Comparison of ENCODE assay signal across 16 cellular contexts in genomic region chr7:137998250-137998649, GRCh38. TPM values are rescaled to one million over a fixed set of nuclear protein-coding genes. Genes with fewer than 3 reads are reported as not detected.
A peak's percentile ranks its signal among the peaks of the same experiment; 100 is the strongest.
DNase-seq lines count a peak whose midpoint lies in the region; ATAC-seq and TF ChIP-seq lines count a peak whose summit lies in the region.
"Had no signal": no experiment of that assay in that cellular context is flagged by ENCODE, and none has a peak within 500 bp of the region (broad histone marks: within the 10 kb centered on the region; RNA-seq: fewer than 3 reads in every experiment).

No MANE protein-coding gene starts in this region.

- in situ Hi-C loops in mammary epithelial cell (cut with MboI; ENCODE audit: low sequenced_read_pairs in 2 of 2): no loop called here

- H3K9me2 ChIP-seq in GM23338 (ENCODE audit: insufficient read depth): no peaks in the 10 kb centered on the region

- H4K20me1 ChIP-seq in mammary epithelial cell (ENCODE audit: insufficient read depth, low read length): no peaks in the 10 kb centered on the region
- H4K20me1 ChIP-seq in GM23338 (replicated peaks; ENCODE audit: insufficient read depth): peaks cover 4% of the 10 kb centered on the region; the same call in 1 of the 2 replicates

- no peak overlapping the region for H3K9ac ChIP-seq in mammary epithelial cell (ENCODE audit: insufficient read depth, low read length)
- H3K9ac ChIP-seq in muscle layer of colon (ENCODE audit: low read length): no peak overlapping the region

- dilution Hi-C loops in mammary epithelial cell (cut with HindIII; ENCODE audit: low sequenced_read_pairs): loop anchor here (5.0 kb wide), 1 partner anchor 66 kb away; no protein-coding TSS in a partner anchor

- no peak overlapping the region for H3K4me3 Mint-ChIP-seq in GM23338
- H3K4me3 Mint-ChIP-seq: natural killer cell treated with Interleukin-12 subunit alpha and Interleukin-12 subunit beta and Interleukin-15 and Interleukin-18, amount 100 ng/mL, for 72 hours had no signal

- H3K4me1 ChIP-seq in right atrium auricular region (peaks cover 0 to 73% of the 10 kb centered on the region in 2 donors), mammary epithelial cell (ENCODE audit: insufficient read depth, low read length) (peaks cover 25% of the 10 kb centered on the region), muscle layer of colon (ENCODE audit: insufficient read depth, low read length) (peaks cover 55% of the 10 kb centered on the region), aorta (ENCODE audit: control insufficient read depth in 1 of 2, insufficient read depth in 2 of 2, low read length in 2 of 2) (peaks cover 0 to 11% of the 10 kb centered on the region in 2 donors), GM23338 (ENCODE audit: insufficient read depth) (peaks cover 28% of the 10 kb centered on the region; the same call in 1 of the 2 replicates)

- no peak for TF ChIP-seq CTCF in right atrium auricular region (IDR thresholded peaks at IDR 0.05)
- no peak for TF ChIP-seq CTCF in mammary epithelial cell (conservative IDR thresholded peaks at IDR 0.05 in 1 of 2, IDR thresholded peaks at IDR 0.05 in 1 of 2; ENCODE audit: extremely low read depth in 1 of 2, insufficient read depth in 1 of 2, low read depth in 1 of 2, low read length in 2 of 2)
- no peak for TF ChIP-seq CTCF in WERI-Rb-1 (IDR thresholded peaks at IDR 0.05; ENCODE audit: low read depth, low read length)
- TF ChIP-seq CTCF in GM23338 (conservative IDR thresholded peaks at IDR 0.05; ENCODE audit: low read depth in 2 of 2): no peak

- H3K79me2 ChIP-seq in mammary epithelial cell (ENCODE audit: insufficient read depth, low read length): peaks cover 84% of the 10 kb centered on the region
- peaks cover 84% of the 10 kb centered on the region for H3K79me2 ChIP-seq in GM23338 (replicated peaks; ENCODE audit: insufficient read depth)

- no peaks in the 10 kb centered on the region for H3K36me3 ChIP-seq in right atrium auricular region
- H3K36me3 ChIP-seq in mammary epithelial cell (ENCODE audit: insufficient read depth, low read length): no peaks in the 10 kb centered on the region
- H3K36me3 ChIP-seq in muscle layer of colon (ENCODE audit: insufficient read depth, low read length): no peaks in the 10 kb centered on the region
- no peaks in the 10 kb centered on the region for H3K36me3 ChIP-seq in aorta (ENCODE audit: control insufficient read depth in 1 of 2, insufficient read depth in 2 of 2, low read length in 1 of 2)
- H3K36me3 ChIP-seq in WERI-Rb-1: no peaks in the 10 kb centered on the region; the same call in 1 of the 2 replicates
- H3K36me3 ChIP-seq in GM23338 (ENCODE audit: insufficient read depth): 0 out of 2 replicates have a peak, but pooled peaks cover 2% of the 10 kb centered on the region

- intact Hi-C loops in left cardiac atrium (cut with DNase I): no loop called here
- intact Hi-C loops in mammary epithelial cell (cut with micrococcal nuclease): no loop called here
- intact Hi-C loops in aorta (cut with DNase I): no loop called here

- peaks cover 10% of the 10 kb centered on the region; the same call in 2 of the 3 replicates for H3K36me3 Mint-ChIP-seq in GM23338 (ENCODE audit: low read depth)

- CTCF ChIA-PET in mammary epithelial cell (lab: Charles Lee; ENCODE audit: low non-redundant PET): no interaction called here

- H3K27me3 ChIP-seq in right atrium auricular region: no peaks in the 10 kb centered on the region
- no peaks in the 10 kb centered on the region for H3K27me3 ChIP-seq in mammary epithelial cell (ENCODE audit: insufficient read depth, low read length)
- H3K27me3 ChIP-seq in muscle layer of colon (ENCODE audit: control insufficient read depth in 1 of 2, insufficient read depth in 2 of 2, low read length in 2 of 2): no peaks in the 10 kb centered on the region
- H3K27me3 ChIP-seq in aorta (ENCODE audit: control insufficient read depth in 1 of 2, insufficient read depth in 2 of 2, low read length in 1 of 2): no peaks in the 10 kb centered on the region
- H3K27me3 ChIP-seq in WERI-Rb-1 (ENCODE audit: insufficient read depth, low read depth, severe bottlenecking): no peaks in the 10 kb centered on the region
- H3K27me3 ChIP-seq in GM23338 (ENCODE audit: insufficient read depth): no peaks in the 10 kb centered on the region

- H2AFZ ChIP-seq in mammary epithelial cell (ENCODE audit: low read depth, low read length) (no peak overlapping the region), GM23338 (no peak overlapping the region)

- no peak overlapping the region for H3K27ac Mint-ChIP-seq in GM23338
- H3K27ac Mint-ChIP-seq: natural killer cell treated with Interleukin-12 subunit alpha and Interleukin-12 subunit beta and Interleukin-15 and Interleukin-18, amount 100 ng/mL, for 72 hours had no signal

- WGBS in mammary epithelial cell (ENCODE audit: low coverage, missing lambda C conversion rate): 13% methylated on average over 1 of the region's 1 CpG
- 0 to 3% methylated on average over 1 of the region's 1 CpG for WGBS in aorta, 2 donors

- H3K27me3 Mint-ChIP-seq in GM23338 (ENCODE audit: insufficient read depth, low read depth, poor library complexity): peaks cover 7% of the 10 kb centered on the region
- H3K27me3 Mint-ChIP-seq: natural killer cell treated with Interleukin-12 subunit alpha and Interleukin-12 subunit beta and Interleukin-15 and Interleukin-18, amount 100 ng/mL, for 72 hours had no signal

- H3K27ac ChIP-seq in right atrium auricular region (peak overlapping the region; percentile 93 to 98), mammary epithelial cell (ENCODE audit: insufficient read depth, low read depth, low read length) (peak overlapping the region; percentile 87), muscle layer of colon (ENCODE audit: low read depth, low read length) (peak overlapping the region; percentile 31), aorta (ENCODE audit: low read depth in 1 of 2, low read length in 2 of 2) (peak overlapping the region; percentile 32 to 34), WERI-Rb-1 (no peak overlapping the region), GM23338 (ENCODE audit: low read depth) (no peak overlapping the region)

- no peaks in the 10 kb centered on the region for H3K9me3 ChIP-seq in right atrium auricular region
- H3K9me3 ChIP-seq in mammary epithelial cell (replicated peaks; ENCODE audit: insufficient read depth, low read length): no peaks in the 10 kb centered on the region
- H3K9me3 ChIP-seq in muscle layer of colon (ENCODE audit: low read length): no peaks in the 10 kb centered on the region
- H3K9me3 ChIP-seq in aorta (ENCODE audit: control insufficient read depth, low read length): no peaks in the 10 kb centered on the region
- peaks cover 2% of the 10 kb centered on the region for H3K9me3 ChIP-seq in WERI-Rb-1 (ENCODE audit: severe bottlenecking)

- H3K9me3 Mint-ChIP-seq in GM23338: no peaks in the 10 kb centered on the region
- H3K9me3 Mint-ChIP-seq: natural killer cell treated with Interleukin-12 subunit alpha and Interleukin-12 subunit beta and Interleukin-15 and Interleukin-18, amount 100 ng/mL, for 72 hours had no signal

- no peaks in the 10 kb centered on the region for H3F3A ChIP-seq in GM23338 (replicated peaks; ENCODE audit: low read depth)

- ATAC-seq in left cardiac atrium: no peak
- ATAC-seq in aorta (ENCODE audit: low FRiP score): no peak
- ATAC-seq in GM23338: no peak
- ATAC-seq: natural killer cell treated with Interleukin-12 subunit alpha and Interleukin-12 subunit beta and Interleukin-15 and Interleukin-18, amount 100 ng/mL, for 72 hours had no signal

- H3K4me2 ChIP-seq in mammary epithelial cell (ENCODE audit: insufficient read depth, low read depth, low read length) (peak overlapping the region; percentile 82), GM23338 (no peak overlapping the region)

- H3K4me1 Mint-ChIP-seq in GM23338: peaks cover 24% of the 10 kb centered on the region

- no TSS peak for BruUV-seq in mammary epithelial cell (replicated peaks; lab: Mats Ljungman, UMichigan)

- DNase-seq in right atrium auricular region (ENCODE audit: low spot score): no peak
- no peak for DNase-seq in left cardiac atrium
- DNase-seq in mammary epithelial cell: no peak
- no peak for DNase-seq in aorta
- DNase-seq in WERI-Rb-1: no peak
- no peak for DNase-seq in pons (ENCODE audit: low spot score)
- DNase-seq in GM23338 (ENCODE audit: low spot score): no peak
- DNase-seq: activated gamma-delta T cell; central memory CD4-positive, alpha-beta T cell; DMS53; islet precursor cell; Karpas-422; stimulated activated CD4-positive, alpha-beta T cell treated with anti-CD3 and anti-CD28 coated beads, Interleukin-12 subunit alpha, Interleukin-12 subunit beta, amount 100 ng/mL, for 4 hours; T-helper 2 cell had no signal

- H3K4me3 ChIP-seq in right atrium auricular region (peak overlapping the region in 1 of 2 donors; percentile 85), mammary epithelial cell (replicated peaks in 1 of 3; ENCODE audit: insufficient read depth in 1 of 3, low read depth in 2 of 3, low read length in 3 of 3) (no peak overlapping the region), muscle layer of colon (ENCODE audit: low read depth in 1 of 2, low read length in 2 of 2) (peak overlapping the region; percentile 18 to 94), aorta (ENCODE audit: low read length in 2 of 2) (peak overlapping the region in 1 of 2 donors; percentile 99), WERI-Rb-1 (ENCODE audit: low read depth, low read length) (no peak overlapping the region), GM23338 (no peak overlapping the region)

TF ChIP-seq in GM23338, 12 proteins besides CTCF, POLR2A, EP300 and RAD21 (continues in another document):
- TF ChIP-seq CREB1 (CRISPR knock-in tag; IDR thresholded peaks at IDR 0.05; ENCODE audit: low read depth) (no peak), ETS1 (IDR thresholded peaks at IDR 0.05) (no peak), EZH2phosphoT487 (IDR thresholded peaks at IDR 0.05; ENCODE audit: unreplicated experiment) (no peak), JUNB (IDR thresholded peaks at IDR 0.05; ENCODE audit: unreplicated experiment) (no peak), EZH2 (IDR thresholded peaks at IDR 0.05; ENCODE audit: low read depth, unreplicated experiment) (no peak), STAT1 (IDR thresholded peaks at IDR 0.05; ENCODE audit: unreplicated experiment) (no peak)

RNA-seq across cellular contexts. Expression of gene CREB3L2, which starts 3.6 kb away (rescaled TPM):
- total RNA-seq in right atrium auricular region (10 to 100 TPM; 25.6 to 39.6 TPM), left cardiac atrium (10 to 100 TPM; 41.5 to 80.1 TPM), mammary epithelial cell (10 to 100 TPM; 26.3 to 63.5 TPM), aorta (100 to 1,000 TPM; 109 to 165 TPM)
- polyA plus RNA-seq in mammary epithelial cell (22.4 TPM), aorta (10 to 100 TPM; 10.6 to 38.4 TPM), GM23338 (2016; fragmentation: Nextera tagmentation; extraction: Ambion mirVana) (12.2 and 14.5 TPM in 2 replicates)
- polyA minus RNA-seq in mammary epithelial cell: 47.2 TPM
- total RNA-seq in GM23338 (2014; rRNA removed; shearing (Covaris generic)): 27.1 and 29.3 TPM in 2 replicates

Comparison
In these comparisons a context has a peak if more than half of its experiments do, and no peak if none do; other contexts are left out.
1. H3K27ac ChIP-seq: peak in right atrium auricular region (2 of 2), mammary epithelial cell (single experiment), muscle layer of colon (single experiment) and aorta (2 of 2); none in WERI-Rb-1 (single experiment) and GM23338 (single experiment).
2. H3K4me3 ChIP-seq: peak in muscle layer of colon (2 of 2); none in mammary epithelial cell (0 of 3), WERI-Rb-1 (single experiment) and GM23338 (single experiment).